Comparison of ENCODE assay signal across 15 cellular contexts in the genomic region with DNA sequence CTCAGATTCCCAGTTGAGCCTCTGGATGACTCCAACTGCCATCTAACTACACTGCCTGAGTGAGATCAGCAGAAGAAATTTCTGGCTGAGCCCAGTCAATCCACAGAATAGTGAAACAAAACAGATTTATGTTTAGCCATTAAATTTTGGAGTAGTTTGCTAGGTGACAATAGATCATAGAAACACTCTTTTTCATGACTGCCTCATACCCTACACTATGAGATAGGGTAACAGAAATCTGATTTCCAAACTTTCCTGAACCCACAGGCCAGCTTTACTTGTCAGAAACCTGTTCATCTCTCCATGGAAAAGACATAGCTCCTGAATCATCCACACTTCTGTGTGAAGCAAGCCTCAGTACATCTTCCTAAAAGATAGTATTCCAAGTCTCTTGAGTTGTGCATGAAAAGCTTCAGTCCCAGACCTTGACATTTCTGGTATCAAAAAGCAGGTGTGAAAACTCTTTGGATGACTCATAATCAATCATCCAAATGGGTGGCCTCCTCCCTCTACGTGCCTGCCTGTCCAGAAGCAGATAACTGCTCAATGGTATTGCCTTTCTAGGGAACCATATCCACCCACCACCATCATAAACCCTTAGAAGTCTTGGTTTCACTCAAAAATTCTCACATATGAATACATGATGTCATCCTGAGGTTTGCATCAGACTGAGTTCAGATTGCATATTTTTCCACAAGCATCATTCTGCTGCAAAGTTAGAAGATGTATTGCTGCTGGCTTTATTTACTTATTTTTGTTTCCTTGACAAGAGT. TPM values are rescaled to one million over a fixed set of nuclear protein-coding genes. Genes with fewer than 3 reads are reported as not detected.
DNase-seq lines count a peak whose midpoint lies in the region; ATAC-seq, FAIRE-seq and TF ChIP-seq lines count a peak whose summit lies in the region.
"Had no signal": no experiment of that assay in that cellular context is flagged by ENCODE, and none has a peak within 500 bp of the region (broad histone marks: within the 10 kb centered on the region; RNA-seq: fewer than 3 reads in every experiment).

No MANE protein-coding gene starts in this region.

- no peak for FAIRE-seq in frontal cortex (lab: Jason Lieb, UNC)
- FAIRE-seq: endothelial cell of umbilical vein, keratinocyte had no signal

- no peak overlapping the region for H3K4me3 Mint-ChIP-seq in stimulated activated effector memory CD8-positive, alpha-beta T cell treated with anti-CD3 and anti-CD28 coated beads, Interleukin-12 subunit alpha, Interleukin-12 subunit beta, amount 100 ng/mL, for 72 hours
- H3K4me3 Mint-ChIP-seq: B cell had no signal

- no peaks in the 10 kb centered on the region for H3K9me3 ChIP-seq in tibial artery
- H3K9me3 ChIP-seq: body of pancreas had no signal

- H3K4me1 Mint-ChIP-seq in stimulated activated effector memory CD8-positive, alpha-beta T cell treated with anti-CD3 and anti-CD28 coated beads, Interleukin-12 subunit alpha, Interleukin-12 subunit beta, amount 100 ng/mL, for 72 hours = peaks cover 16% of the 10 kb centered on the region
- H3K4me1 Mint-ChIP-seq: B cell had no signal

- ATAC-seq in activated naive CD4-positive, alpha-beta T cell treated with anti-CD3 and anti-CD28 coated beads, Interleukin-2, amount 50 U/mL, for 72 hours = peak; percentile 96
- ATAC-seq in HG02973 (IDR thresholded peaks at IDR 0.05; ENCODE audit: unreplicated experiment) = peak; percentile 73
- peak; percentile 97 for ATAC-seq in stimulated activated effector memory CD8-positive, alpha-beta T cell treated with anti-CD3 and anti-CD28 coated beads, Interleukin-12 subunit alpha, Interleukin-12 subunit beta, amount 100 ng/mL, for 72 hours
- no peak for ATAC-seq in HG02981 (IDR thresholded peaks at IDR 0.05; ENCODE audit: unreplicated experiment)
- ATAC-seq: body of pancreas had no signal

- TF ChIP-seq CTCF in tibial artery (IDR thresholded peaks at IDR 0.05) = no peak

- peak in 1 of 2 donors; percentile 3 for DNase-seq in activated naive CD4-positive, alpha-beta T cell treated with anti-CD3 and anti-CD28 coated beads, Interleukin-2, amount 50 U/mL, for 72 hours (ENCODE audit: low spot score in 2 of 2)
- DNase-seq in activated naive CD4-positive, alpha-beta T cell treated with Interleukin-2 at 50 U/mL for 16 hours = no peak
- DNase-seq in dedifferentiated amniotic fluid mesenchymal stem cell (ENCODE audit: extremely low spot score) (peak; percentile 55), frontal cortex (ENCODE audit: low spot score in 2 of 2) (no peak), tibial artery (no peak)
- DNase-seq in stimulated activated effector memory CD8-positive, alpha-beta T cell treated with anti-CD3 and anti-CD28 coated beads, Interleukin-12 subunit alpha, Interleukin-12 subunit beta, amount 100 ng/mL, for 72 hours (ENCODE audit: low spot score in 2 of 2) = no peak
- DNase-seq: body of pancreas, NCI-H1092 treated with DMSO at 0.1 percent for 48 hours, NCI-H82 had no signal

- H3K4me1 ChIP-seq in tibial artery = no peaks in the 10 kb centered on the region

- intact Hi-C loops in tibial artery (cut with DNase I; ENCODE audit: low total_unique reads) = no loop called here

- H3K27ac Mint-ChIP-seq in activated naive CD4-positive, alpha-beta T cell treated with anti-CD3 and anti-CD28 coated beads, Interleukin-2, amount 50 U/mL, for 72 hours = no peak overlapping the region
- H3K27ac Mint-ChIP-seq in stimulated activated effector memory CD8-positive, alpha-beta T cell treated with anti-CD3 and anti-CD28 coated beads, Interleukin-12 subunit alpha, Interleukin-12 subunit beta, amount 100 ng/mL, for 72 hours = no peak overlapping the region
- H3K27ac Mint-ChIP-seq: B cell had no signal

- no peak overlapping the region for H3K27ac ChIP-seq in tibial artery
- H3K27ac ChIP-seq: body of pancreas, SK-N-MC had no signal

- no peak overlapping the region for H3K4me3 ChIP-seq in tibial artery
- H3K4me3 ChIP-seq: body of pancreas, SK-N-MC had no signal

- H3K9me3 Mint-ChIP-seq in activated naive CD4-positive, alpha-beta T cell treated with anti-CD3 and anti-CD28 coated beads, Interleukin-2, amount 50 U/mL, for 72 hours = peaks cover 0 to 5% of the 10 kb centered on the region in 2 donors
- no peaks in the 10 kb centered on the region for H3K9me3 Mint-ChIP-seq in stimulated activated effector memory CD8-positive, alpha-beta T cell treated with anti-CD3 and anti-CD28 coated beads, Interleukin-12 subunit alpha, Interleukin-12 subunit beta, amount 100 ng/mL, for 72 hours

- H3K27me3 ChIP-seq in tibial artery = no peaks in the 10 kb centered on the region
- H3K27me3 ChIP-seq: body of pancreas had no signal

- H3K36me3 ChIP-seq in tibial artery = no peaks in the 10 kb centered on the region

- no peaks in the 10 kb centered on the region for H3K36me3 Mint-ChIP-seq in activated naive CD4-positive, alpha-beta T cell treated with anti-CD3 and anti-CD28 coated beads, Interleukin-2, amount 50 U/mL, for 72 hours
- H3K36me3 Mint-ChIP-seq in stimulated activated effector memory CD8-positive, alpha-beta T cell treated with anti-CD3 and anti-CD28 coated beads, Interleukin-12 subunit alpha, Interleukin-12 subunit beta, amount 100 ng/mL, for 72 hours = no peaks in the 10 kb centered on the region

RNA-seq across cellular contexts. Expression of gene RAP2C, which starts 47.5 kb away (rescaled TPM):
- 10 to 100 TPM; 34.4 to 39.4 TPM for total RNA-seq in activated naive CD4-positive, alpha-beta T cell treated with anti-CD3 and anti-CD28 coated beads, Interleukin-2, amount 50 U/mL, for 72 hours
- 13.9 TPM for total RNA-seq in frontal cortex
